1 cellular context compared by ENCODE assay signal in the genomic region with DNA sequence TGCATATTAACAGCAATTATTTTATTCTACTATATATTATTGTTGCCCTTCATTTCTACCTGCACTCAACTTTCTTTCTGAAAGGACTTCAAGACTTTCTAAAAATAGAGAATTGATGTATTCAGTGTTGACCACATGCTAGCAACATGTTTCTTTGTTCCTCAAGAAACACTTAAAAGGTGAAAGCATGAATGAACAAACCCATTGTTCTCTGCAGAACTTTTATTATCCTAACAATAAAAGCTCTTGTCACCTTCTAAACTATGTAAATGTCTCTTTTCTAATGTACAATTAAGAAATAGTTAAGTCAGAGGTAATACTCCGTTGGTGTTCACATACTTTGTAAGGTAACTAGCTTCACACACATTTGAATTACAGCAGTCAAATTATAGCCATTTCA.
A peak's percentile ranks its signal among the peaks of the same experiment; 100 is the strongest.
TF ChIP-seq lines count a peak whose summit lies in the region.

No MANE protein-coding gene starts in this region.

TF ChIP-seq in H1, 55 proteins besides CTCF, POLR2A, EP300 and RAD21 (continued from another document):
- TF ChIP-seq CHD7 (IDR thresholded peaks at IDR 0.05; ENCODE audit: insufficient replicate concordance, low read length) (peak; percentile 70), CEBPB (IDR thresholded peaks at IDR 0.05; ENCODE audit: low read depth, low read length) (no peak), TCF12 (IDR thresholded peaks at IDR 0.05; ENCODE audit: low read depth, low read length) (no peak), SP1 (IDR thresholded peaks at IDR 0.05; ENCODE audit: low read depth, low read length) (no peak), SRF (IDR thresholded peaks at IDR 0.05; ENCODE audit: low read depth, low read length) (no peak), SIRT6 (IDR thresholded peaks at IDR 0.05; ENCODE audit: low read length) (no peak), FOSL1 (IDR thresholded peaks at IDR 0.05; ENCODE audit: insufficient read depth, low read depth, low read length) (no peak), RBBP5 (IDR thresholded peaks at IDR 0.05; ENCODE audit: borderline replicate concordance, low read depth, low read length) (no peak), NANOG (IDR thresholded peaks at IDR 0.05; ENCODE audit: insufficient read depth, low read depth, low read length, poor library complexity, severe bottlenecking) (peak; percentile 72), ATF3 (IDR thresholded peaks at IDR 0.05; ENCODE audit: insufficient read depth, low read depth, low read length) (no peak), KDM1A (IDR thresholded peaks at IDR 0.05; ENCODE audit: borderline replicate concordance, low read length) (no peak), RNF2 (IDR thresholded peaks at IDR 0.05; ENCODE audit: borderline replicate concordance, low read depth, low read length, missing control alignments, poor library complexity, severe bottlenecking) (no peak), SIX5 (IDR thresholded peaks at IDR 0.05; ENCODE audit: low read depth, low read length) (no peak), JUN (IDR thresholded peaks at IDR 0.05; ENCODE audit: low read depth, low read length) (0 out of 2 replicates have a peak, but pooled peaks have one; percentile 27), RXRA (IDR thresholded peaks at IDR 0.05; ENCODE audit: insufficient read depth, low read depth, low read length) (no peak), HDAC2 (IDR thresholded peaks at IDR 0.05; ENCODE audit: borderline replicate concordance in 1 of 2, low read depth in 2 of 2, low read length in 2 of 2) (no peak), EGR1 (IDR thresholded peaks at IDR 0.05; ENCODE audit: borderline replicate concordance, low read depth, low read length) (no peak)
- TF ChIP-seq, protein P1, sequence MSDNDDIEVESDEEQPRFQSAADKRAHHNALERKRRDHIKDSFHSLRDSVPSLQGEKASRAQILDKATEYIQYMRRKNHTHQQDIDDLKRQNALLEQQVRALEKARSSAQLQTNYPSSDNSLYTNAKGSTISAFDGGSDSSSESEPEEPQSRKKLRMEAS (IDR thresholded peaks at IDR 0.05): no peak
TF ChIP-seq in H1: peak in this region for 3.
